9 cellular contexts compared by ENCODE assay signal in genomic region chr21:44933199-44933937, GRCh38. TPM values are rescaled to one million over a fixed set of nuclear protein-coding genes. Genes with fewer than 3 reads are reported as not detected.
DNase-seq lines count a peak whose midpoint lies in the region; ATAC-seq and TF ChIP-seq lines count a peak whose summit lies in the region.
"Had no signal": no experiment of that assay in that cellular context is flagged by ENCODE, and none has a peak within 500 bp of the region (broad histone marks: within the 10 kb centered on the region; RNA-seq: fewer than 3 reads in every experiment).

No MANE protein-coding gene starts in this region.

- no peak for ATAC-seq in activated T-cell treated with anti-CD3 and anti-CD28 coated beads, Interleukin-2, amount 50 U/mL, for 4 hours
- no peak for ATAC-seq in activated T-cell treated with anti-CD3 and anti-CD28 coated beads, Interleukin-2, amount 50 U/mL, for 72 hours (replicated peaks in 1 of 2)
- no peak for ATAC-seq in effector memory CD8-positive, alpha-beta T cell (replicated peaks)
- no peak for ATAC-seq in stimulated activated memory B cell treated with anti-CD40 and anti-IgM and Interleukin-4, amounts not matched to agents 10 μg/mL and 1 μg/mL and 100 μg/mL, for 72 hours

- intact Hi-C loops in ascending aorta (cut with DNase I) = loop anchor here (5.0 kb wide), 2 partner anchors 41 to 131 kb away; partner anchors contain the start of gene UBE2G2

- H3K9me3 ChIP-seq in KOPT-K1 (ENCODE audit: insufficient read depth, low read length, poor library complexity, severe bottlenecking) = no peaks in the 10 kb centered on the region
- H3K9me3 ChIP-seq in ascending aorta = no peaks in the 10 kb centered on the region

- H3K36me3 Mint-ChIP-seq in activated T-cell treated with anti-CD3 and anti-CD28 coated beads, Interleukin-2, amount 50 U/mL, for 4 hours (ENCODE audit: insufficient read depth) = no peaks in the 10 kb centered on the region
- H3K36me3 Mint-ChIP-seq in activated T-cell treated with anti-CD3 and anti-CD28 coated beads, Interleukin-2, amount 50 U/mL, for 72 hours (ENCODE audit: insufficient read depth in 2 of 2) = no peaks in the 10 kb centered on the region
- H3K36me3 Mint-ChIP-seq in effector memory CD8-positive, alpha-beta T cell (ENCODE audit: insufficient read depth) = peaks cover 6% of the 10 kb centered on the region
- H3K36me3 Mint-ChIP-seq in stimulated activated memory B cell treated with anti-CD40 and anti-IgM and Interleukin-4, amounts not matched to agents 10 μg/mL and 1 μg/mL and 100 μg/mL, for 72 hours = no peaks in the 10 kb centered on the region

- peak overlapping the region; percentile 31 for H3K4me3 Mint-ChIP-seq in activated T-cell treated with anti-CD3 and anti-CD28 coated beads, Interleukin-2, amount 50 U/mL, for 4 hours
- H3K4me3 Mint-ChIP-seq in activated T-cell treated with anti-CD3 and anti-CD28 coated beads, Interleukin-2, amount 50 U/mL, for 72 hours = peak overlapping the region in 1 of 2 donors; percentile 34
- peak overlapping the region; percentile 48 to 49 for H3K4me3 Mint-ChIP-seq in effector memory CD8-positive, alpha-beta T cell
- H3K4me3 Mint-ChIP-seq in stimulated activated memory B cell treated with anti-CD40 and anti-IgM and Interleukin-4, amounts not matched to agents 10 μg/mL and 1 μg/mL and 100 μg/mL, for 72 hours = peak overlapping the region; percentile 64

- H3K27me3 Mint-ChIP-seq in activated T-cell treated with anti-CD3 and anti-CD28 coated beads, Interleukin-2, amount 50 U/mL, for 4 hours (ENCODE audit: low read depth) = no peaks in the 10 kb centered on the region
- H3K27me3 Mint-ChIP-seq in activated T-cell treated with anti-CD3 and anti-CD28 coated beads, Interleukin-2, amount 50 U/mL, for 72 hours (ENCODE audit: low read depth) = no peaks in the 10 kb centered on the region
- no peaks in the 10 kb centered on the region for H3K27me3 Mint-ChIP-seq in effector memory CD8-positive, alpha-beta T cell
- no peaks in the 10 kb centered on the region for H3K27me3 Mint-ChIP-seq in stimulated activated memory B cell treated with anti-CD40 and anti-IgM and Interleukin-4, amounts not matched to agents 10 μg/mL and 1 μg/mL and 100 μg/mL, for 72 hours

- H3K4me1 ChIP-seq in ascending aorta = peaks cover 19 to 22% of the 10 kb centered on the region in 2 donors

- TF ChIP-seq CTCF in ascending aorta (IDR thresholded peaks at IDR 0.05) = no peak

- peaks cover 13% of the 10 kb centered on the region for H3K27me3 ChIP-seq in ascending aorta

- H3K4me3 ChIP-seq in ascending aorta = peak overlapping the region in 1 of 2 donors; percentile 66

- no peaks in the 10 kb centered on the region for H3K9me3 Mint-ChIP-seq in activated T-cell treated with anti-CD3 and anti-CD28 coated beads, Interleukin-2, amount 50 U/mL, for 4 hours
- no peaks in the 10 kb centered on the region for H3K9me3 Mint-ChIP-seq in activated T-cell treated with anti-CD3 and anti-CD28 coated beads, Interleukin-2, amount 50 U/mL, for 72 hours
- H3K9me3 Mint-ChIP-seq in effector memory CD8-positive, alpha-beta T cell = no peaks in the 10 kb centered on the region
- H3K9me3 Mint-ChIP-seq in stimulated activated memory B cell treated with anti-CD40 and anti-IgM and Interleukin-4, amounts not matched to agents 10 μg/mL and 1 μg/mL and 100 μg/mL, for 72 hours = no peaks in the 10 kb centered on the region

- H3K36me3 ChIP-seq in KOPT-K1 (ENCODE audit: insufficient read depth, low read length) (0 out of 2 replicates have a peak, but pooled peaks cover 3% of the 10 kb centered on the region), ascending aorta (no peaks in the 10 kb centered on the region)

- H3K27ac Mint-ChIP-seq in activated T-cell treated with anti-CD3 and anti-CD28 coated beads, Interleukin-2, amount 50 U/mL, for 72 hours = no peak overlapping the region
- H3K27ac Mint-ChIP-seq in effector memory CD8-positive, alpha-beta T cell = peak overlapping the region in 1 of 2 donors; percentile 25
- peak overlapping the region; percentile 58 for H3K27ac Mint-ChIP-seq in stimulated activated memory B cell treated with anti-CD40 and anti-IgM and Interleukin-4, amounts not matched to agents 10 μg/mL and 1 μg/mL and 100 μg/mL, for 72 hours

- H3K27ac ChIP-seq in KOPT-K1 (ENCODE audit: low read depth, low read length, poor library complexity, severe bottlenecking) = peak overlapping the region; percentile 9
- no peak overlapping the region for H3K27ac ChIP-seq in ascending aorta

- no peak for DNase-seq in activated T-cell treated with anti-CD3 and anti-CD28 coated beads, Interleukin-2, amount 50 U/mL, for 4 hours
- DNase-seq in activated T-cell treated with anti-CD3 and anti-CD28 coated beads, Interleukin-2, amount 50 U/mL, for 72 hours = no peak
- DNase-seq in effector memory CD8-positive, alpha-beta T cell = no peak
- DNase-seq in nucleus accumbens (lab: John Stamatoyannopoulos, UW) = no peak
- no peak for DNase-seq in DMS53 treated with DMSO at 0.1 percent for 48 hours (lab: John Stamatoyannopoulos, UW; ENCODE audit: unreplicated experiment)
- DNase-seq in ascending aorta (ENCODE audit: low spot score in 2 of 2) = no peak
- DNase-seq: NCI-H146 had no signal

- peaks cover 27% of the 10 kb centered on the region for H3K4me1 Mint-ChIP-seq in activated T-cell treated with anti-CD3 and anti-CD28 coated beads, Interleukin-2, amount 50 U/mL, for 4 hours (ENCODE audit: low read depth)
- H3K4me1 Mint-ChIP-seq in activated T-cell treated with anti-CD3 and anti-CD28 coated beads, Interleukin-2, amount 50 U/mL, for 72 hours (ENCODE audit: low read depth) = peaks cover 35% of the 10 kb centered on the region
- H3K4me1 Mint-ChIP-seq in effector memory CD8-positive, alpha-beta T cell (ENCODE audit: low read depth in 2 of 2) = peaks cover 28 to 31% of the 10 kb centered on the region in 2 donors
- H3K4me1 Mint-ChIP-seq in stimulated activated memory B cell treated with anti-CD40 and anti-IgM and Interleukin-4, amounts not matched to agents 10 μg/mL and 1 μg/mL and 100 μg/mL, for 72 hours = peaks cover 41% of the 10 kb centered on the region

RNA-seq across cellular contexts. Expression of gene SLX9, which starts 6.5 kb away (rescaled TPM):
- 100 to 1,000 TPM; 100 to 130 (median 126) TPM for total RNA-seq in activated T-cell treated with anti-CD3 and anti-CD28 coated beads, Interleukin-2, amount 50 U/mL, for 4 hours
- 10 to 100 TPM; 38.7 to 48.9 TPM for total RNA-seq in activated T-cell treated with anti-CD3 and anti-CD28 coated beads, Interleukin-2, amount 50 U/mL, for 72 hours
- total RNA-seq in ascending aorta = 0.75 TPM

RNA-seq across cellular contexts. Expression of gene ITGB2, which starts 12.7 kb away (rescaled TPM):
- total RNA-seq in activated T-cell treated with anti-CD3 and anti-CD28 coated beads, Interleukin-2, amount 50 U/mL, for 4 hours = 100 to 1,000 TPM; 175 to 195 (median 180) TPM
- total RNA-seq in activated T-cell treated with anti-CD3 and anti-CD28 coated beads, Interleukin-2, amount 50 U/mL, for 72 hours = 100 to 1,000 TPM; 248 to 287 TPM
- 65.5 TPM for total RNA-seq in ascending aorta

RNA-seq across cellular contexts. Expression of gene PTTG1IP, which starts 59.9 kb away (rescaled TPM):
- total RNA-seq in activated T-cell treated with anti-CD3 and anti-CD28 coated beads, Interleukin-2, amount 50 U/mL, for 4 hours = 10 to 100 TPM; 33.8 to 37.6 (median 34.6) TPM
- 10 to 100 TPM; 63.9 to 70.5 TPM for total RNA-seq in activated T-cell treated with anti-CD3 and anti-CD28 coated beads, Interleukin-2, amount 50 U/mL, for 72 hours
- 468 TPM for total RNA-seq in ascending aorta

Comparison
In these comparisons a context has a peak if more than half of its experiments do, and no peak if none do; other contexts are left out.
1. RNA of gene SLX9, which starts 6.5 kb away (total RNA-seq): 100 to 130 TPM in activated T-cell treated with anti-CD3 and anti-CD28 coated beads, Interleukin-2, amount 50 U/mL, for 4 hours and 38.7 to 48.9 TPM in activated T-cell treated with anti-CD3 and anti-CD28 coated beads, Interleukin-2, amount 50 U/mL, for 72 hours; 0.75 TPM in ascending aorta (single experiment); every median in the first group is over 10 times any median in the second.